In the genomic region with DNA sequence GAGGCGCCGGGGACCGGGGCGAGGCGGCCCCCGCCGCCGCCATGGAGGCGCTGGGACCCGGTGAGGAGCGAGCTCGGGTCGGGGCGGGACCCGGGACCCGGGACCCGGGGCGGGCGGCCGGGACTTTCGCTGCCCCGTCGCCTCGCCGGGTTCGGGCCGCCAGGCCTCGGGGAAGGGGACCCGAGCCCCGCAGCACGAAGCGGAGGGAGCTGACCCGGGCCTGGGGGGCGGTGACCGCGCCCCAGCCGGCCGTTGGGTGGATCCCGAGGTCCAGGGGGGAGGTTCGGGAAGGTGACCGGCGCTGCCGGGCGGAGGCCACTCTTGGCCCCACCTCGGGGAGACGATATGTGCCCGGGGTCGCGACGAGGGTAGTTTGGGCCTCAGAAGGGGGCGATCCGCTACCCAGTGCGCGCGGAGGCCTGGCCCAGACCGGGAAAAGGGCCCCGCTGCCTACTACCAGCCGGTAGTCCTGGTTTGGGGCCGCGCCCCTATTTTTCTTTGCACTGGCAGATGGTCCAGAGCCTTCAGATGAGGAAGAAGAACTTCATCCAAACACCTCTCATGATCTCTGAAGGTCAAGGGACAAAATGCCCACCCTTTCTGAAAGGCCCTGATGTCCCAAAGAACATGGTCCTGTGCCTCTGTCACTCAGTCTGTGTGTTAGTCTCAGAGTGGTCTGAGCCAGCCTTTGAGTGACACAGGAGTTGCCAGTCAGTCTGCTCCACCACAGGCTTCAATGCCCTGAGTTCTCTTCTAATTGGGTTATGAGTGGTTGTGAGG, we compare ENCODE assay signal across 1 cellular context.
TF ChIP-seq lines count a peak whose summit lies in the region.

No MANE protein-coding gene starts in this region.

TF ChIP-seq in IMR-90, 13 proteins besides CTCF, POLR2A, EP300 and RAD21:
- TF ChIP-seq NFE2L2 (IDR thresholded peaks at IDR 0.05; ENCODE audit: low read depth, low read length) (no peak), BHLHE40 (IDR thresholded peaks at IDR 0.05; ENCODE audit: low read depth, low read length) (no peak), CHD1 (IDR thresholded peaks at IDR 0.05; ENCODE audit: low read depth, low read length) (no peak), MXI1 (IDR thresholded peaks at IDR 0.05; ENCODE audit: borderline replicate concordance, low read depth, low read length) (no peak), MAFK (IDR thresholded peaks at IDR 0.05; ENCODE audit: low read depth, low read length) (no peak), RFX5 (IDR thresholded peaks at IDR 0.05; ENCODE audit: low read depth, low read length) (no peak)
- TF ChIP-seq, protein P1, sequence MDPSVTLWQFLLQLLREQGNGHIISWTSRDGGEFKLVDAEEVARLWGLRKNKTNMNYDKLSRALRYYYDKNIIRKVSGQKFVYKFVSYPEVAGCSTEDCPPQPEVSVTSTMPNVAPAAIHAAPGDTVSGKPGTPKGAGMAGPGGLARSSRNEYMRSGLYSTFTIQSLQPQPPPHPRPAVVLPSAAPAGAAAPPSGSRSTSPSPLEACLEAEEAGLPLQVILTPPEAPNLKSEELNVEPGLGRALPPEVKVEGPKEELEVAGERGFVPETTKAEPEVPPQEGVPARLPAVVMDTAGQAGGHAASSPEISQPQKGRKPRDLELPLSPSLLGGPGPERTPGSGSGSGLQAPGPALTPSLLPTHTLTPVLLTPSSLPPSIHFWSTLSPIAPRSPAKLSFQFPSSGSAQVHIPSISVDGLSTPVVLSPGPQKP (IDR thresholded peaks at IDR 0.05; ENCODE audit: borderline replicate concordance, low read depth, low read length), result no peak
- TF ChIP-seq, protein P2, sequence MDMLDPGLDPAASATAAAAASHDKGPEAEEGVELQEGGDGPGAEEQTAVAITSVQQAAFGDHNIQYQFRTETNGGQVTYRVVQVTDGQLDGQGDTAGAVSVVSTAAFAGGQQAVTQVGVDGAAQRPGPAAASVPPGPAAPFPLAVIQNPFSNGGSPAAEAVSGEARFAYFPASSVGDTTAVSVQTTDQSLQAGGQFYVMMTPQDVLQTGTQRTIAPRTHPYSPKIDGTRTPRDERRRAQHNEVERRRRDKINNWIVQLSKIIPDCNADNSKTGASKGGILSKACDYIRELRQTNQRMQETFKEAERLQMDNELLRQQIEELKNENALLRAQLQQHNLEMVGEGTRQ (IDR thresholded peaks at IDR 0.05; ENCODE audit: low read depth, low read length), result no peak
